ENCODE assay signal across 9 cellular contexts in genomic region chr20:25039697-25040437, GRCh38. TPM values are rescaled to one million over a fixed set of nuclear protein-coding genes. Genes with fewer than 3 reads are reported as not detected.
DNase-seq lines count a peak whose midpoint lies in the region; ATAC-seq and TF ChIP-seq lines count a peak whose summit lies in the region.
"Had no signal": no experiment of that assay in that cellular context is flagged by ENCODE, and none has a peak within 500 bp of the region (broad histone marks: within the 10 kb centered on the region; RNA-seq: fewer than 3 reads in every experiment).

No MANE protein-coding gene starts in this region.

- H3K9me3 ChIP-seq in mucosa of descending colon (no peaks in the 10 kb centered on the region), uterus (no peaks in the 10 kb centered on the region)

- no peak overlapping the region for H3K4me3 ChIP-seq in mucosa of descending colon
- no peak overlapping the region for H3K4me3 ChIP-seq in uterus

- intact Hi-C loops in mucosa of descending colon (cut with DNase I, micrococcal nuclease) = no loop called here
- intact Hi-C loops in uterus (cut with DNase I; ENCODE audit: low total_unique reads) = no loop called here

- H3K4me1 Mint-ChIP-seq in activated T-cell treated with anti-CD3 and anti-CD28 coated beads, Interleukin-2, amount 50 U/mL, for 24 hours (ENCODE audit: low read depth) = peaks cover 70% of the 10 kb centered on the region
- peaks cover 43% of the 10 kb centered on the region for H3K4me1 Mint-ChIP-seq in activated T-cell treated with anti-CD3 and anti-CD28 coated beads, Interleukin-2, amount 50 U/mL, for 72 hours (ENCODE audit: low read depth)

- H3K27me3 Mint-ChIP-seq in activated T-cell treated with anti-CD3 and anti-CD28 coated beads, Interleukin-2, amount 50 U/mL, for 24 hours = no peaks in the 10 kb centered on the region
- H3K27me3 Mint-ChIP-seq in activated T-cell treated with anti-CD3 and anti-CD28 coated beads, Interleukin-2, amount 50 U/mL, for 72 hours (ENCODE audit: low read depth) = no peaks in the 10 kb centered on the region

- TF ChIP-seq CTCF in mucosa of descending colon (IDR thresholded peaks at IDR 0.05) (no peak), uterus (IDR thresholded peaks at IDR 0.05) (no peak)

- no peak overlapping the region for H3K4me3 Mint-ChIP-seq in activated T-cell treated with anti-CD3 and anti-CD28 coated beads, Interleukin-2, amount 50 U/mL, for 24 hours
- H3K4me3 Mint-ChIP-seq in activated T-cell treated with anti-CD3 and anti-CD28 coated beads, Interleukin-2, amount 50 U/mL, for 72 hours = no peak overlapping the region

- H3K36me3 Mint-ChIP-seq in activated T-cell treated with anti-CD3 and anti-CD28 coated beads, Interleukin-2, amount 50 U/mL, for 24 hours (ENCODE audit: low read depth) = no peaks in the 10 kb centered on the region
- H3K36me3 Mint-ChIP-seq in activated T-cell treated with anti-CD3 and anti-CD28 coated beads, Interleukin-2, amount 50 U/mL, for 72 hours (ENCODE audit: insufficient read depth in 2 of 2) = no peaks in the 10 kb centered on the region

- DNase-seq in activated T-cell treated with anti-CD3 and anti-CD28 coated beads, Interleukin-2, amount 50 U/mL, for 24 hours = no peak
- DNase-seq in activated T-cell treated with anti-CD3 and anti-CD28 coated beads, Interleukin-2, amount 50 U/mL, for 72 hours = no peak
- DNase-seq in epidermal melanocyte (ENCODE audit: insufficient read length, low spot score) = peak; percentile 16
- DNase-seq in mucosa of descending colon = peak; percentile 80 to 88 (median 82)
- peak; percentile 87 to 92 for DNase-seq in uterus
- DNase-seq in GF-D8 (lab: John Stamatoyannopoulos, UW) = no peak
- DNase-seq: activated CD4-positive, alpha-beta T cell treated with anti-CD3 and anti-CD28 coated beads for 1 hour had no signal

- peak overlapping the region; percentile 81 to 86 for H3K27ac ChIP-seq in uterus

- no peak for TF ChIP-seq POLR2A in uterus (IDR thresholded peaks at IDR 0.05)

- H3K27me3 ChIP-seq in uterus = no peaks in the 10 kb centered on the region

- no peak for ATAC-seq in activated T-cell treated with anti-CD3 and anti-CD28 coated beads, Interleukin-2, amount 50 U/mL, for 72 hours (replicated peaks in 1 of 2)
- ATAC-seq in mucosa of descending colon = peak; percentile 74
- ATAC-seq in GM21723 (IDR thresholded peaks at IDR 0.05; ENCODE audit: unreplicated experiment) = no peak
- ATAC-seq in GM18502 (IDR thresholded peaks at IDR 0.05; ENCODE audit: poor library complexity, unreplicated experiment) = no peak

- H3K36me3 ChIP-seq in mucosa of descending colon (ENCODE audit: low read depth) (no peaks in the 10 kb centered on the region), uterus (no peaks in the 10 kb centered on the region)

- H3K27ac Mint-ChIP-seq in activated T-cell treated with anti-CD3 and anti-CD28 coated beads, Interleukin-2, amount 50 U/mL, for 24 hours = peak overlapping the region; percentile 52
- no peak overlapping the region for H3K27ac Mint-ChIP-seq in activated T-cell treated with anti-CD3 and anti-CD28 coated beads, Interleukin-2, amount 50 U/mL, for 72 hours

- H3K4me1 ChIP-seq in mucosa of descending colon (ENCODE audit: low read depth) (peaks cover 59% of the 10 kb centered on the region), uterus (peaks cover 17 to 18% of the 10 kb centered on the region in 2 donors)

- H3K9me3 Mint-ChIP-seq in activated T-cell treated with anti-CD3 and anti-CD28 coated beads, Interleukin-2, amount 50 U/mL, for 24 hours = no peaks in the 10 kb centered on the region
- H3K9me3 Mint-ChIP-seq in activated T-cell treated with anti-CD3 and anti-CD28 coated beads, Interleukin-2, amount 50 U/mL, for 72 hours = no peaks in the 10 kb centered on the region

RNA-seq across cellular contexts. Expression of gene ACSS1, which starts 18.1 kb away (rescaled TPM):
- total RNA-seq in activated T-cell treated with anti-CD3 and anti-CD28 coated beads, Interleukin-2, amount 50 U/mL, for 72 hours = 10 to 100 TPM; 18.2 to 23.8 TPM
- 10 to 100 TPM; 29.8 to 37.9 (median 36.9) TPM for total RNA-seq in mucosa of descending colon
- 10 to 100 TPM; 11.8 to 35.1 (median 23.1) TPM for total RNA-seq in uterus

RNA-seq across cellular contexts. Expression of gene VSX1, which starts 42.1 kb away (rescaled TPM):
- total RNA-seq in activated T-cell treated with anti-CD3 and anti-CD28 coated beads, Interleukin-2, amount 50 U/mL, for 72 hours = under 1 TPM in 1 of 2 donors, not detected in 1; 0.12 TPM
- total RNA-seq in mucosa of descending colon (under 1 TPM in 1 of 3 donors, not detected in 2; 0.22 TPM), uterus (under 1 TPM in 1 of 4 donors, not detected in 3; 0.18 TPM)

RNA-seq across cellular contexts. Expression of gene APMAP, which starts 47.3 kb away (rescaled TPM):
- total RNA-seq in activated T-cell treated with anti-CD3 and anti-CD28 coated beads, Interleukin-2, amount 50 U/mL, for 72 hours = 10 to 100 TPM; 65.2 to 70.2 TPM
- total RNA-seq in mucosa of descending colon (10 to 100 TPM; 46.3 to 51.5 (median 47.3) TPM), uterus (10 to 100 TPM; 18.8 to 78.7 (median 57.7) TPM)

Comparison
In these comparisons a context has a peak if more than half of its experiments do, and no peak if none do; other contexts are left out.
1. DNase-seq: peak in epidermal melanocyte (single experiment), mucosa of descending colon (3 of 3) and uterus (2 of 2); none in activated T-cell treated with anti-CD3 and anti-CD28 coated beads, Interleukin-2, amount 50 U/mL, for 24 hours (single experiment), activated T-cell treated with anti-CD3 and anti-CD28 coated beads, Interleukin-2, amount 50 U/mL, for 72 hours (0 of 2) and GF-D8 (single experiment).